28 cellular contexts compared by ENCODE assay signal in genomic region chr3:191100516-191100915, GRCh38.
"Had no signal": no experiment of that assay in that cellular context is flagged by ENCODE, and none has a peak within 500 bp of the region (broad histone marks: within the 10 kb centered on the region; RNA-seq: fewer than 3 reads in every experiment).

No MANE protein-coding gene starts in this region.

- H3K27me3 ChIP-seq: gastrocnemius medialis, neutrophil, right atrium auricular region, sigmoid colon, stomach, thyroid gland, vagina had no signal

- FAIRE-seq: colon, endothelial cell of umbilical vein had no signal

- H2AFZ ChIP-seq: parathyroid adenoma had no signal

- H3K27ac Mint-ChIP-seq: mesothelial cell of epicardium; naive B cell; natural killer cell treated with Interleukin-12 subunit alpha and Interleukin-12 subunit beta and Interleukin-15 and Interleukin-18, amount 100 ng/mL, for 72 hours; stimulated activated effector memory CD8-positive, alpha-beta T cell treated with anti-CD3 and anti-CD28 coated beads, Interleukin-12 subunit alpha, Interleukin-12 subunit beta, amount 100 ng/mL, for 72 hours had no signal

- H3K36me3 Mint-ChIP-seq: mesothelial cell of epicardium; naive B cell; natural killer cell treated with Interleukin-12 subunit alpha and Interleukin-12 subunit beta and Interleukin-15 and Interleukin-18, amount 100 ng/mL, for 72 hours; stimulated activated effector memory CD8-positive, alpha-beta T cell treated with anti-CD3 and anti-CD28 coated beads, Interleukin-12 subunit alpha, Interleukin-12 subunit beta, amount 100 ng/mL, for 72 hours had no signal

- H3K9ac ChIP-seq: parathyroid adenoma had no signal

- H3K79me2 ChIP-seq: parathyroid adenoma had no signal

- H3K4me1 Mint-ChIP-seq: neural crest cell; stimulated activated effector memory CD8-positive, alpha-beta T cell treated with anti-CD3 and anti-CD28 coated beads, Interleukin-12 subunit alpha, Interleukin-12 subunit beta, amount 100 ng/mL, for 72 hours had no signal

- ATAC-seq: esophagus mucosa; gastrocnemius medialis; left lobe of liver; mucosa of descending colon; natural killer cell treated with Interleukin-12 subunit alpha and Interleukin-12 subunit beta and Interleukin-15 and Interleukin-18, amount 100 ng/mL, for 72 hours; stimulated activated effector memory CD8-positive, alpha-beta T cell treated with anti-CD3 and anti-CD28 coated beads, Interleukin-12 subunit alpha, Interleukin-12 subunit beta, amount 100 ng/mL, for 72 hours had no signal

- DNase-seq: effector CD8-positive, alpha-beta T cell; gastrocnemius medialis; head of caudate nucleus; kidney; mesenchymal stem cell; mucosa of descending colon; naive B cell; sigmoid colon; stimulated activated CD4-positive, alpha-beta T cell treated with anti-CD3 and anti-CD28 coated beads, Interleukin-2, amount 100 ng/mL, for 24 hours; stimulated activated CD4-positive, alpha-beta T cell treated with anti-CD3 and anti-CD28 coated beads, Interleukin-4, amount 100 ng/mL, for 24 hours; stimulated activated naive CD4-positive, alpha-beta T cell treated with Interleukin-2 at 50 U/mL for 16 hours; stomach; thyroid gland; trophoblast cell had no signal

- H3K4me1 ChIP-seq: gastrocnemius medialis, parathyroid adenoma, prostate gland, right atrium auricular region, sigmoid colon, stomach, thyroid gland, vagina had no signal

- H3K4me3 Mint-ChIP-seq: mesothelial cell of epicardium; naive B cell; natural killer cell treated with Interleukin-12 subunit alpha and Interleukin-12 subunit beta and Interleukin-15 and Interleukin-18, amount 100 ng/mL, for 72 hours; neural crest cell; stimulated activated effector memory CD8-positive, alpha-beta T cell treated with anti-CD3 and anti-CD28 coated beads, Interleukin-12 subunit alpha, Interleukin-12 subunit beta, amount 100 ng/mL, for 72 hours had no signal

- H3K9me3 ChIP-seq: gastrocnemius medialis, mucosa of descending colon, neutrophil, prostate gland, right atrium auricular region, sigmoid colon, stomach, thyroid gland, vagina had no signal

- H3K27me3 Mint-ChIP-seq: natural killer cell treated with Interleukin-12 subunit alpha and Interleukin-12 subunit beta and Interleukin-15 and Interleukin-18, amount 100 ng/mL, for 72 hours had no signal

- H3K4me3 ChIP-seq: gastrocnemius medialis, lung, mucosa of descending colon, prostate gland, right atrium auricular region, sigmoid colon, stomach, thyroid gland, vagina had no signal

- H3K9me3 Mint-ChIP-seq: neural crest cell had no signal

- H3K36me3 ChIP-seq: gastrocnemius medialis, neutrophil, prostate gland, right atrium auricular region, sigmoid colon, stomach, thyroid gland, vagina had no signal

- H3K27ac ChIP-seq: gastrocnemius medialis, neutrophil, parathyroid adenoma, prostate gland, right atrium auricular region, sigmoid colon, stomach, thyroid gland, vagina had no signal
